Comparison of ENCODE assay signal across 8 cellular contexts in the genomic region with DNA sequence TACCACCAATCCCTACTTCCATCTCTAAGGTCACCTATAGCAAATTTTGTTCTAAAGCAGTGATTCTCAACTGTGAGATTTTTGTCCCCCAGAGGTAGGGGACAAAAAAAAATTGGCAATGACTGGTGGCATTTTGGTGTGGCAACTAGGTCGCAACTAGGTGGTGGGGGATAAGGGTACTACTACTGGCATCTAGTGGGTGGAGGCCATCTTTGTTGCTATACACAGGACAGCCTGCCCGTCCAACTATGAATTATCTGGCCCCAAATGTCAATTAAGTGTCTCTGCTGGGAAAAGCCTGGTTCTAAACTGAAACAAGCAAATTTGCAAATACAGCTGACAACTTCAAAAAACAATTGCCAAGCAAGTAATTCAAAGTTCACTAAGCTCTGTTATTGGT. TPM values are rescaled to one million over a fixed set of nuclear protein-coding genes. Genes with fewer than 3 reads are reported as not detected.
DNase-seq lines count a peak whose midpoint lies in the region; ATAC-seq and TF ChIP-seq lines count a peak whose summit lies in the region.

No MANE protein-coding gene starts in this region.

- H3K4me1 ChIP-seq in ACC112 (ENCODE audit: control insufficient read depth, insufficient read depth, low read length, unreplicated experiment) (peaks cover 16% of the 10 kb centered on the region), HUES48 (ENCODE audit: control insufficient read depth, insufficient read depth, low read length) (peaks cover 15% of the 10 kb centered on the region), body of pancreas (peaks cover 41% of the 10 kb centered on the region)

- H3K9me3 ChIP-seq in HUES48 (ENCODE audit: control insufficient read depth, insufficient read depth, low read length) (no peaks in the 10 kb centered on the region), body of pancreas (no peaks in the 10 kb centered on the region)

- H3K79me2 ChIP-seq in ACC112 (ENCODE audit: control insufficient read depth, insufficient read depth, low read length, unreplicated experiment): peaks cover 22% of the 10 kb centered on the region

- DNase-seq in lung microvascular endothelial cell (ENCODE audit: low read depth in 2 of 2): peak; percentile 16 to 37
- no peak for DNase-seq in inferior parietal cortex (ENCODE audit: extremely low spot score)
- no peak for DNase-seq in body of pancreas

- H3K9ac ChIP-seq in HUES48 (ENCODE audit: low read depth, low read length): no peak overlapping the region

- no peak for ATAC-seq in GM18505 (IDR thresholded peaks at IDR 0.05; ENCODE audit: unreplicated experiment)
- no peak for ATAC-seq in activated CD4-positive, CD25-positive, alpha-beta regulatory T cell treated with anti-CD3 and anti-CD28 coated beads, Interleukin-2, amount 50 U/mL, for 24 hours
- ATAC-seq in body of pancreas: no peak

- H3K4me3 ChIP-seq in ACC112 (ENCODE audit: low read depth, low read length): peak overlapping the region; percentile 100
- H3K4me3 ChIP-seq in HUES48 (ENCODE audit: low read depth, low read length): peak overlapping the region; percentile 96
- H3K4me3 ChIP-seq in body of pancreas: no peak overlapping the region

- H3K27ac ChIP-seq in ACC112 (ENCODE audit: low read depth, low read length): no peak overlapping the region
- no peak overlapping the region for H3K27ac ChIP-seq in HUES48 (ENCODE audit: low read depth, low read length)
- H3K27ac ChIP-seq in angular gyrus (ENCODE audit: low read depth, low read length): peak overlapping the region; percentile 57
- H3K27ac ChIP-seq in body of pancreas: peak overlapping the region in 1 of 4 donors; percentile 96

- H3K36me3 ChIP-seq in ACC112 (ENCODE audit: insufficient read depth, low read length): 0 out of 2 replicates have a peak, but pooled peaks cover 7% of the 10 kb centered on the region
- H3K36me3 ChIP-seq in HUES48 (ENCODE audit: control insufficient read depth, insufficient read depth, low read length): peaks cover 18% of the 10 kb centered on the region
- no peaks in the 10 kb centered on the region for H3K36me3 ChIP-seq in body of pancreas (replicated peaks in 1 of 2; ENCODE audit: insufficient read depth in 1 of 2, low read depth in 2 of 2)

- H3K27me3 ChIP-seq in ACC112 (ENCODE audit: insufficient read depth, low read length): no peaks in the 10 kb centered on the region
- H3K27me3 ChIP-seq in HUES48 (ENCODE audit: control insufficient read depth, insufficient read depth, low read length): no peaks in the 10 kb centered on the region
- no peaks in the 10 kb centered on the region for H3K27me3 ChIP-seq in body of pancreas

- intact Hi-C loops in body of pancreas (cut with DNase I): no loop called here

- H2AFZ ChIP-seq in ACC112 (ENCODE audit: low read length, unreplicated experiment): peak overlapping the region; percentile 90

- TF ChIP-seq CTCF in body of pancreas (IDR thresholded peaks at IDR 0.05): peak in 1 of 7 experiments; percentile 10

- no peak for TF ChIP-seq POLR2A in GM18505 (IDR thresholded peaks at IDR 0.05; ENCODE audit: borderline replicate concordance, extremely low read depth, insufficient read depth, insufficient read length)
- no peak for TF ChIP-seq POLR2A in body of pancreas (IDR thresholded peaks at IDR 0.05)

- WGBS in body of pancreas, 2 donors: 36 to 53% methylated on average over 2 of the region's 2 CpGs

RNA-seq across cellular contexts. Expression of gene MTMR10, which starts 1.4 kb away (rescaled TPM):
- total RNA-seq in lung microvascular endothelial cell (21.4 and 49.6 TPM in 2 replicates), body of pancreas (10 to 100 TPM; 14.5 to 22.3 TPM)

Comparison
In these comparisons a context has a peak if more than half of its experiments do, and no peak if none do; other contexts are left out.
1. H3K4me3 ChIP-seq: peak in ACC112 (single experiment) and HUES48 (single experiment); none in body of pancreas (0 of 2).
2. DNase-seq: peak in lung microvascular endothelial cell (2 of 2); none in inferior parietal cortex (single experiment) and body of pancreas (0 of 4).